ENCODE assay signal across 22 cellular contexts in the genomic region with DNA sequence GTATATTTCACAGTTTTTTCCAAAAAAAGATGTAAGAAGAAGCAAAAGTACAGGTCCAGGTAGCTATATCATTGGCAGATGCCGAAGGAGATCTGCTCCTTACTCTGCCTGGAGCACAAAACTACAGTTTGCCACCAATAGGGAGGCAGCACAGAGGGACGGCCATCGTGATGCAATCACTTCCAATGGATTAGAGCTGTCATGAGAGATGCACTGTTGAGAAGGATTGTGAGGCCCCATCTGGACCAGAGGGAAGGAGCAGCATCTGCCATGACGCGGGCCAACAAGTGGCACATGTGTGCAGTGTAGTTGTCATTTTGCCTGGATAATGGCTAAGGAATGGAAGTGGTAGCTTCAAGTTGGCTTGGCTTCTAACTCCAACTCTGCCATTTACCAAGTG.
DNase-seq lines count a peak whose midpoint lies in the region; ATAC-seq and TF ChIP-seq lines count a peak whose summit lies in the region.
"Had no signal": no experiment of that assay in that cellular context is flagged by ENCODE, and none has a peak within 500 bp of the region (broad histone marks: within the 10 kb centered on the region; RNA-seq: fewer than 3 reads in every experiment).

No MANE protein-coding gene starts in this region.

- dilution Hi-C loops in IMR-90 (cut with HindIII; ENCODE audit: low sequenced_read_pairs, unreplicated experiment) = no loop called here

- CTCF ChIA-PET in IMR-90 (lab: Yijun Ruan, JAX) = no interaction called here

- intact Hi-C loops in IMR-90 (cut with micrococcal nuclease) = no loop called here

- no peak overlapping the region for H3K4me2 ChIP-seq in IMR-90 (ENCODE audit: low read depth, low read length)
- H3K4me2 ChIP-seq: A549; BLaER1 treated with 17β-estradiol and CSF1 and Interleukin-3, amounts not matched to agents 10 nM and 100 nM had no signal

- BruUV-seq in IMR-90 (replicated peaks; lab: Mats Ljungman, UMichigan) = no TSS peak

- H3K56ac ChIP-seq in IMR-90 (ENCODE audit: extremely low read depth, insufficient read depth, low read length) = no peak overlapping the region

- no peak for TF ChIP-seq POLR2A in IMR-90 (IDR thresholded peaks at IDR 0.05; ENCODE audit: low read depth, low read length)

- POLR2A ChIA-PET in IMR-90 (lab: Charles Lee; ENCODE audit: unreplicated experiment) = no interaction called here

- H4K5ac ChIP-seq in IMR-90 (ENCODE audit: low read depth, low read length) = no peak overlapping the region

- H4K91ac ChIP-seq in IMR-90 (ENCODE audit: insufficient read depth, low read depth, low read length) = no peak overlapping the region

- H2BK15ac ChIP-seq in IMR-90 (ENCODE audit: low read depth, low read length) = no peak overlapping the region

- H2AFZ ChIP-seq in IMR-90 (replicated peaks; ENCODE audit: low read length, poor library complexity) = no peak overlapping the region

- in situ Hi-C loops in IMR-90 (cut with MboI; ENCODE audit: low sequenced_read_pairs) = no loop called here

- no peak overlapping the region for H3K23ac ChIP-seq in IMR-90 (ENCODE audit: low read depth, low read length)

- H3K4me3 ChIP-seq in IMR-90 (ENCODE audit: insufficient read depth, low read depth, low read length) = no peak overlapping the region
- no peak overlapping the region for H3K4me3 ChIP-seq in WERI-Rb-1 (ENCODE audit: low read depth, low read length)
- H3K4me3 ChIP-seq: A549; BLaER1 treated with 17β-estradiol and CSF1 and Interleukin-3, amounts not matched to agents 10 nM and 100 nM; SJCRH30 had no signal

- H3K4ac ChIP-seq in IMR-90 (ENCODE audit: low read depth, low read length) = no peak overlapping the region

- no peak overlapping the region for H4K8ac ChIP-seq in IMR-90 (ENCODE audit: low read depth in 2 of 2, low read length in 2 of 2)

- H3K27ac ChIP-seq in IMR-90 (ENCODE audit: insufficient read depth, low read length) (no peak overlapping the region), WERI-Rb-1 (peak overlapping the region; percentile 28)
- H3K27ac ChIP-seq: A549; BLaER1 treated with 17β-estradiol and CSF1 and Interleukin-3, amounts not matched to agents 10 nM and 100 nM; HL-60; SJCRH30 had no signal

- H3K79me1 ChIP-seq in IMR-90 (ENCODE audit: low read depth in 1 of 2, low read length in 2 of 2) = no peaks in the 10 kb centered on the region

- no peak for TF ChIP-seq RAD21 in IMR-90 (IDR thresholded peaks at IDR 0.05; ENCODE audit: low read length)

- H2AK5ac ChIP-seq in IMR-90 (ENCODE audit: low read depth, low read length) = no peak overlapping the region

- 100% methylated on average over 2 of the region's 5 CpGs; no CpG with 5 or more reads in 1 of the 2 experiments for WGBS in IMR-90 (ENCODE audit: extremely low coverage in 2 of 2, insufficient read length in 1 of 2), 2 experiments

- H2BK120ac ChIP-seq in IMR-90 (ENCODE audit: low read depth, low read length) = no peak overlapping the region

- no peaks in the 10 kb centered on the region; the same call in 1 of the 2 replicates for H4K20me1 ChIP-seq in IMR-90 (ENCODE audit: insufficient read depth, low read length)
- H4K20me1 ChIP-seq: BLaER1 treated with 17β-estradiol and CSF1 and Interleukin-3, amounts not matched to agents 10 nM and 100 nM had no signal

- no peak overlapping the region for H3K9ac ChIP-seq in IMR-90 (ENCODE audit: low read depth, low read length)
- H3K9ac ChIP-seq: BLaER1 treated with 17β-estradiol and CSF1 and Interleukin-3, amounts not matched to agents 10 nM and 100 nM had no signal

- H3K14ac ChIP-seq in IMR-90 (replicated peaks; ENCODE audit: low read depth, low read length) = no peak overlapping the region

- no peak for ATAC-seq in IMR-90 (ENCODE audit: low read depth)
- no peak for ATAC-seq in GM21360 (IDR thresholded peaks at IDR 0.05; ENCODE audit: unreplicated experiment)
- ATAC-seq: A549, HCT116, SK-N-SH treated with all-trans-retinoic acid at 6 μM for 48 hours had no signal

- no peaks in the 10 kb centered on the region; the same call in 1 of the 2 replicates for H3K36me3 ChIP-seq in IMR-90 (ENCODE audit: control insufficient read depth, insufficient read depth, low read length)
- no peaks in the 10 kb centered on the region; the same call in none of the 2 replicates for H3K36me3 ChIP-seq in WERI-Rb-1
- H3K36me3 ChIP-seq: BLaER1 treated with 17β-estradiol and CSF1 and Interleukin-3, amounts not matched to agents 10 nM and 100 nM; SJCRH30 had no signal

- H2BK20ac ChIP-seq in IMR-90 (ENCODE audit: low read depth, low read length) = no peak overlapping the region

- no peaks in the 10 kb centered on the region for H3K9me1 ChIP-seq in IMR-90 (ENCODE audit: insufficient read depth, low read length)

- no peak for TF ChIP-seq CTCF in IMR-90 (conservative IDR thresholded peaks at IDR 0.05; ENCODE audit: low read depth, low read length)
- TF ChIP-seq CTCF in WERI-Rb-1 (IDR thresholded peaks at IDR 0.05; ENCODE audit: low read depth, low read length) = no peak

- no peaks in the 10 kb centered on the region for H3K4me1 ChIP-seq in IMR-90 (ENCODE audit: control insufficient read depth, insufficient read depth, low read length)
- H3K4me1 ChIP-seq: A549, SJCRH30 had no signal

- H2AK9ac ChIP-seq in IMR-90 (replicated peaks; ENCODE audit: low read depth, low read length, poor library complexity) = no peak overlapping the region

- H3K18ac ChIP-seq in IMR-90 (ENCODE audit: low read depth, low read length) = no peak overlapping the region

- no peak overlapping the region for H2BK5ac ChIP-seq in IMR-90 (ENCODE audit: low read depth, low read length, poor library complexity, severe bottlenecking)

- peaks cover 4% of the 10 kb centered on the region for H3K27me3 ChIP-seq in IMR-90 (ENCODE audit: control insufficient read depth, insufficient read depth, low read length)
- no peaks in the 10 kb centered on the region for H3K27me3 ChIP-seq in WERI-Rb-1 (ENCODE audit: insufficient read depth, low read depth, severe bottlenecking)
- H3K27me3 ChIP-seq: BLaER1 treated with 17β-estradiol and CSF1 and Interleukin-3, amounts not matched to agents 10 nM and 100 nM had no signal

- no peaks in the 10 kb centered on the region for H3K9me3 ChIP-seq in IMR-90 (ENCODE audit: control insufficient read depth, insufficient read depth, low read length)
- peaks cover 7% of the 10 kb centered on the region for H3K9me3 ChIP-seq in WERI-Rb-1 (ENCODE audit: severe bottlenecking)
- H3K9me3 ChIP-seq: A549; BLaER1 treated with 17β-estradiol and CSF1 and Interleukin-3, amounts not matched to agents 10 nM and 100 nM; SJCRH30 had no signal

- DNase-seq in D341Med (ENCODE audit: low spot score) = peak; percentile 69
- no peak for DNase-seq in IMR-90
- peak; percentile 86 for DNase-seq in WERI-Rb-1
- peak; percentile 37 for DNase-seq in mesenteric fat pad (ENCODE audit: low spot score)
- DNase-seq in hepatic stellate cell (ENCODE audit: low spot score) = no peak
- no peak for DNase-seq in SW 1271 (lab: John Stamatoyannopoulos, UW)
- DNase-seq: AML-193; CD4-positive, alpha-beta T cell; DMS79 treated with DMSO at 0.1 percent for 48 hours; GF-D8; Karpas-422; NCI-H1092 treated with DMSO at 0.1 percent for 48 hours; NCI-H1436; NCI-H187; NCI-H2081 treated with DMSO at 0.1 percent for 48 hours; SJCRH30 had no signal

TF ChIP-seq in IMR-90, 13 proteins besides CTCF, POLR2A, EP300 and RAD21:
- no peak for TF ChIP-seq NFE2L2 (IDR thresholded peaks at IDR 0.05; ENCODE audit: low read depth, low read length)
- TF ChIP-seq CEBPB (IDR thresholded peaks at IDR 0.05; ENCODE audit: low read depth, low read length) = peak; percentile 12; the same call in 1 of the 2 replicates

Comparison
In these comparisons a context has a peak if more than half of its experiments do, and no peak if none do; other contexts are left out.
1. DNase-seq: peak in D341Med (single experiment), WERI-Rb-1 (single experiment) and mesenteric fat pad (single experiment); none in IMR-90 (single experiment), hepatic stellate cell (single experiment) and SW 1271 (0 of 2).